13 cellular contexts compared by ENCODE assay signal in the genomic region with DNA sequence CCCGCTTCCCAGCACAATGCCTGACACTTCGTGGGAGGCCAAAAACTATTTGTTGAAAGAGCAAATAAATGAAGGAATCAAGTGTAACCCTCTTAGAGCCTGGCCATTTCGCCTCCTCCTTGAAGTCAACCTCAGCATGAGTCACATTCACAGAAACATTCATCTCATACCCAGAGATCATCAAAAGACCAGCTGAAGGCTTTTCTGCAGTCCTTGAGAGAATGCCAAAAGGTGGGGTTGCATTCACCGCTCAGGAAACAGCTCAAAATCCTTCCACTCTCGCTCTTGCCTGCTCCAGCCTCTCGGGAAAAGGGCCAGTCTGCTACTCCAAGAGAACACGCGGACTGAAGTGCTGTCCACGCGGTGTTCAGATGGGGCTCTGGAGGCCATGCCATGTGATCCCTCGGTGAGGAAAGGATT.
DNase-seq lines count a peak whose midpoint lies in the region; ATAC-seq, FAIRE-seq and TF ChIP-seq lines count a peak whose summit lies in the region.
"Had no signal": no experiment of that assay in that cellular context is flagged by ENCODE, and none has a peak within 500 bp of the region (broad histone marks: within the 10 kb centered on the region; RNA-seq: fewer than 3 reads in every experiment).

No MANE protein-coding gene starts in this region.

- TF ChIP-seq CTCF in AG09319 (IDR thresholded peaks at IDR 0.05; ENCODE audit: low read depth, low read length) (no peak), HFFc6 (IDR thresholded peaks at IDR 0.05) (no peak), pancreas (IDR thresholded peaks at IDR 0.05) (no peak)

- H3K4me1 ChIP-seq in aorta (ENCODE audit: control insufficient read depth in 1 of 2, insufficient read depth in 2 of 2, low read length in 2 of 2) (no peaks in the 10 kb centered on the region), pancreas (no peaks in the 10 kb centered on the region)
- H3K4me1 ChIP-seq: esophagus muscularis mucosa had no signal

- H3K4me3 Mint-ChIP-seq in HFFc6, result peak overlapping the region; percentile 16; the same call in 1 of the 2 replicates
- H3K4me3 Mint-ChIP-seq in memory B cell, result peak overlapping the region; percentile 37
- H3K4me3 Mint-ChIP-seq in activated naive CD4-positive, alpha-beta T cell treated with anti-CD3 and anti-CD28 coated beads for 36 hours, result no peak overlapping the region
- H3K4me3 Mint-ChIP-seq: naive B cell had no signal

- intact Hi-C loops in aorta (cut with DNase I) (no loop called here), pancreas (cut with DNase I) (no loop called here)
- intact Hi-C loops in activated naive CD4-positive, alpha-beta T cell treated with anti-CD3 and anti-CD28 coated beads for 36 hours (cut with micrococcal nuclease), result no loop called here

- H3K4me3 ChIP-seq in aorta (ENCODE audit: low read length in 2 of 2) (no peak overlapping the region), pancreas (no peak overlapping the region)
- H3K4me3 ChIP-seq: esophagus muscularis mucosa had no signal

- H3K27ac ChIP-seq in aorta (ENCODE audit: low read depth in 1 of 2, low read length in 2 of 2) (no peak overlapping the region), pancreas (no peak overlapping the region)
- H3K27ac ChIP-seq: esophagus muscularis mucosa had no signal

- H3K27me3 ChIP-seq in aorta (ENCODE audit: control insufficient read depth in 1 of 2, insufficient read depth in 2 of 2, low read length in 1 of 2), result no peaks in the 10 kb centered on the region
- peaks cover 0 to 6% (median 0%) of the 10 kb centered on the region in 4 donors for H3K27me3 ChIP-seq in pancreas

- H3K4me1 Mint-ChIP-seq in HFFc6 (ENCODE audit: low read depth) (peaks cover 31% of the 10 kb centered on the region), memory B cell (peaks cover 34% of the 10 kb centered on the region)
- peaks cover 3% of the 10 kb centered on the region for H3K4me1 Mint-ChIP-seq in activated naive CD4-positive, alpha-beta T cell treated with anti-CD3 and anti-CD28 coated beads for 36 hours (ENCODE audit: low read depth)
- H3K4me1 Mint-ChIP-seq: naive B cell had no signal

- DNase-seq in AG09319 (ENCODE audit: extremely low read depth, low read depth) (peak; percentile 66), HFFc6 (peak; percentile 71), astrocyte of the hippocampus (ENCODE audit: low read depth, low spot score) (peak; percentile 92), memory B cell (ENCODE audit: low spot score in 2 of 2) (no peak), aorta (no peak), pancreas (no peak)
- DNase-seq in activated naive CD4-positive, alpha-beta T cell treated with anti-CD3 and anti-CD28 coated beads for 36 hours, result no peak
- DNase-seq: activated naive CD4-positive, alpha-beta T cell treated with anti-CD3 and anti-CD28 coated beads, Interleukin-2, amount 50 U/mL, for 16 hours; DMS79; naive B cell; stimulated activated CD4-positive, alpha-beta T cell treated with anti-CD3 and anti-CD28 coated beads, Interleukin-2, amount 100 ng/mL, for 48 hours had no signal

- H3K36me3 Mint-ChIP-seq in HFFc6 (ENCODE audit: low read depth) (no peaks in the 10 kb centered on the region), memory B cell (peaks cover 3% of the 10 kb centered on the region)
- H3K36me3 Mint-ChIP-seq in activated naive CD4-positive, alpha-beta T cell treated with anti-CD3 and anti-CD28 coated beads for 36 hours (ENCODE audit: low read depth), result no peaks in the 10 kb centered on the region
- H3K36me3 Mint-ChIP-seq: naive B cell had no signal

- H3K27ac Mint-ChIP-seq in HFFc6 (peak overlapping the region; percentile 36), memory B cell (peak overlapping the region; percentile 12)
- no peak overlapping the region for H3K27ac Mint-ChIP-seq in activated naive CD4-positive, alpha-beta T cell treated with anti-CD3 and anti-CD28 coated beads for 36 hours
- H3K27ac Mint-ChIP-seq: naive B cell had no signal

- CTCF ChIA-PET in activated naive CD4-positive, alpha-beta T cell treated with anti-CD3 and anti-CD28 coated beads for 36 hours (lab: Charles Lee), result interaction anchor here (0.8 to 2.6 kb wide), 4 partner anchors 19 to 201 kb away, joined by 3 to 11 read pairs (median 6); no protein-coding TSS in a partner anchor

- H3K27me3 Mint-ChIP-seq in HFFc6 (ENCODE audit: insufficient read depth), result peaks cover 26% of the 10 kb centered on the region
- H3K27me3 Mint-ChIP-seq in memory B cell, result peaks cover 16% of the 10 kb centered on the region
- H3K27me3 Mint-ChIP-seq in activated naive CD4-positive, alpha-beta T cell treated with anti-CD3 and anti-CD28 coated beads for 36 hours (ENCODE audit: low read depth), result peaks cover 28% of the 10 kb centered on the region

- H3K9me3 Mint-ChIP-seq in HFFc6 (no peaks in the 10 kb centered on the region), memory B cell (peaks cover 4% of the 10 kb centered on the region)
- no peaks in the 10 kb centered on the region for H3K9me3 Mint-ChIP-seq in activated naive CD4-positive, alpha-beta T cell treated with anti-CD3 and anti-CD28 coated beads for 36 hours

- WGBS in aorta, 2 donors, result 47 to 56% methylated on average over 11 of the region's 11 CpGs
- 52 to 59% methylated on average over 11 of the region's 11 CpGs for WGBS in pancreas, 2 donors

- no peaks in the 10 kb centered on the region for H3K9me3 ChIP-seq in aorta (ENCODE audit: control insufficient read depth, low read length)
- H3K9me3 ChIP-seq in pancreas, result no peaks in the 10 kb centered on the region
- H3K9me3 ChIP-seq: esophagus muscularis mucosa had no signal

- FAIRE-seq in pancreas (lab: Jason Lieb, UNC), result no peak

- no peak for ATAC-seq in memory B cell (ENCODE audit: low read depth)
- ATAC-seq in aorta (ENCODE audit: low FRiP score), result no peak
- no peak for ATAC-seq in GM21367 (IDR thresholded peaks at IDR 0.05; ENCODE audit: unreplicated experiment)
- ATAC-seq in pancreas, result no peak

- no peaks in the 10 kb centered on the region for H3K36me3 ChIP-seq in aorta (ENCODE audit: control insufficient read depth in 1 of 2, insufficient read depth in 2 of 2, low read length in 1 of 2)
- H3K36me3 ChIP-seq in pancreas, result no peaks in the 10 kb centered on the region
- H3K36me3 ChIP-seq: esophagus muscularis mucosa had no signal

Comparison
In these comparisons a context has a peak if more than half of its experiments do, and no peak if none do; other contexts are left out.
1. DNase-seq: peak in AG09319 (single experiment), HFFc6 (single experiment) and astrocyte of the hippocampus (single experiment); none in memory B cell (0 of 2), aorta (0 of 2), pancreas (0 of 6) and activated naive CD4-positive, alpha-beta T cell treated with anti-CD3 and anti-CD28 coated beads for 36 hours (single experiment).